ENCODE assay signal across 8 cellular contexts in the genomic region with DNA sequence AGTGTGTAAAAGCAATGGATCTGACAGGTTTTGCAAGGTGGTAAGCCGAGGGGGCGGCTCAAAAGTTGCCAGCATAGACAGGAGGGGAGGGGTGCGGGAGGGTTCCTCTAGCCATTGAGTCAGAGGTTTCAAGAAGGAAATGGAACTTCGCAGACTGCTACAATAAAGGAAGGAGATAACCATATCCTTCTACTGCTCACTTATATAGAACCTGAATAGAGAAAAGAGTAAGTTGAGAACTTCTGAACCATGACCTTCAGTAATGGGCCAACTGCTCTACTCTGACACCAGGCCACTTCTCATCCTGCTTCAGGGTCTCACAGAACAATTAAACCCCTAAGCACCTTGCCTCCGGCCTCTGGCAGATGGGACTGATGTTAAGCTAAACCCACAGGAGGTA.
DNase-seq lines count a peak whose midpoint lies in the region; ATAC-seq and TF ChIP-seq lines count a peak whose summit lies in the region.

No MANE protein-coding gene starts in this region.

- no peaks in the 10 kb centered on the region for H3K9me3 Mint-ChIP-seq in nephron progenitor cell

- peak; percentile 55 for ATAC-seq in GM18858 (IDR thresholded peaks at IDR 0.05; ENCODE audit: unreplicated experiment)
- ATAC-seq in GM21786 (IDR thresholded peaks at IDR 0.05; ENCODE audit: unreplicated experiment), result peak; percentile 67

- H3K27me3 Mint-ChIP-seq in nephron progenitor cell (ENCODE audit: low read depth, poor library complexity), result peaks cover 12% of the 10 kb centered on the region

- peak overlapping the region; percentile 84 for H3K27ac Mint-ChIP-seq in nephron progenitor cell

- peaks cover 87% of the 10 kb centered on the region for H3K4me1 Mint-ChIP-seq in nephron progenitor cell

- DNase-seq in NAMALWA (ENCODE audit: low spot score), result peak; percentile 36
- no peak for DNase-seq in nephron progenitor cell
- DNase-seq in NCI-H2029 (lab: John Stamatoyannopoulos, UW), result no peak
- DNase-seq in erythroblast (lab: John Stamatoyannopoulos, UW), result no peak
- no peak for DNase-seq in D341Med (ENCODE audit: low spot score)
- DNase-seq in NCI-H526 (lab: John Stamatoyannopoulos, UW), result no peak

- no peaks in the 10 kb centered on the region for H3K36me3 Mint-ChIP-seq in nephron progenitor cell (ENCODE audit: low read depth)

- no peak for TF ChIP-seq CTCF in nephron progenitor cell (IDR thresholded peaks at IDR 0.05)

- H3K4me3 Mint-ChIP-seq in nephron progenitor cell, result no peak overlapping the region

- TF ChIP-seq POLR2A in erythroblast (IDR thresholded peaks at IDR 0.05; ENCODE audit: low read length), result no peak
